In the genomic region with DNA sequence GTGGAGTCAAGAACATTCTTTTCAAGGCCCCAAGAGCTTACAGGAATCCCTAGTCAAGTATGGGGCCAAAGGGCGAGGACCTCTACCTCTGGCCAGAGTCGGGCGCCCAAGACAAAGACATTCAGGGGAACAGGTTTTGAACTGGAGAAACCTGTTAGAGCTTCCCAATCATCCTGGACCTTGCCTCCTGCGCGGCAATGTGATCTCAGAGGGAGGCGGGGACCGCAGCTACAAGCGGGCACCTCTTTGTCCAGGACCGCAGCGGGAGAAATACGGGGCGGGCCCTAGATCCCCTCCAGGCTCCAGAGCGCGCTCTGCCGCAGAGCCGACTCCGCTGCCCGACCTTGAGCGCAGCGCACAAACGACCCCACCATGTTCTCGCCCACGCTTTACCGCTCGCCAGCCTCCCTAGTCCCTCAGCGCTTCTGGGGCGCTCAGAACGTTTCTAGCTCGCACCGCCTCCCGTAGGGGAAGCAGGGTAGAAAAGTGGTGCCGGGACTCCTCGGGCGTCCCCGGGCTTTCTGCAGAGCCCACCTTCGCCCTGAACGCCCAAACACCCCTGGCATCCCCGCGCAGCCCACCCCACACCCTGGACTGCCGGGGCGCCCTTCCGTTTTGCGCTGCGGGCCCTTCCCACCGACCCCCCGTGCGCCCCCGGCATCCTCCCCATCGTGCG, we compare ENCODE assay signal across 8 cellular contexts. TPM values are rescaled to one million over a fixed set of nuclear protein-coding genes. Genes with fewer than 3 reads are reported as not detected.
DNase-seq lines count a peak whose midpoint lies in the region; ATAC-seq and TF ChIP-seq lines count a peak whose summit lies in the region.

No MANE protein-coding gene starts in this region.

- H3K4me3 ChIP-seq in CD4-positive, alpha-beta memory T cell (ENCODE audit: low read length in 2 of 2): peak overlapping the region; percentile 42 to 75
- peak overlapping the region; percentile 78 for H3K4me3 ChIP-seq in GM23338
- peak overlapping the region; percentile 57 to 81 (median 73) for H3K4me3 ChIP-seq in esophagus squamous epithelium
- H3K4me3 ChIP-seq in thyroid gland (replicated peaks in 1 of 3): peak overlapping the region; percentile 23 to 91 (median 55)

- no peaks in the 10 kb centered on the region for H3K36me3 Mint-ChIP-seq in CD4-positive, alpha-beta memory T cell
- H3K36me3 Mint-ChIP-seq in GM23338 (ENCODE audit: low read depth): peaks cover 27% of the 10 kb centered on the region
- no peaks in the 10 kb centered on the region for H3K36me3 Mint-ChIP-seq in naive thymus-derived CD8-positive, alpha-beta T cell

- H3K36me3 ChIP-seq in CD4-positive, alpha-beta memory T cell (ENCODE audit: insufficient read depth, low read length): no peaks in the 10 kb centered on the region
- H3K36me3 ChIP-seq in GM23338 (ENCODE audit: insufficient read depth) (peaks cover 9% of the 10 kb centered on the region; the same call in 1 of the 2 replicates), esophagus squamous epithelium (no peaks in the 10 kb centered on the region), thyroid gland (no peaks in the 10 kb centered on the region)

- 1 to 2% methylated on average over 7 to 36 of the region's 50 CpGs for WGBS in esophagus squamous epithelium, 2 donors
- 2 to 4% methylated on average over 21 to 40 of the region's 50 CpGs for WGBS in thyroid gland, 2 donors

- POLR2A ChIA-PET in CD4-positive, alpha-beta memory T cell (lab: Charles Lee; ENCODE audit: partially characterized antibody): no interaction called here
- POLR2A ChIA-PET in naive thymus-derived CD8-positive, alpha-beta T cell (lab: Charles Lee): no interaction called here

- ATAC-seq in GM23338 (peak; percentile 84), HG02763 (IDR thresholded peaks at IDR 0.05; ENCODE audit: unreplicated experiment) (no peak)
- peak; percentile 87 to 88 for ATAC-seq in naive thymus-derived CD8-positive, alpha-beta T cell

- H3K4me2 ChIP-seq in GM23338: peak overlapping the region; percentile 71

- no peaks in the 10 kb centered on the region for H3K9me2 ChIP-seq in GM23338 (ENCODE audit: insufficient read depth)

- TF ChIP-seq CTCF in GM23338 (conservative IDR thresholded peaks at IDR 0.05; ENCODE audit: low read depth in 2 of 2): no peak
- no peak for TF ChIP-seq CTCF in esophagus squamous epithelium (IDR thresholded peaks at IDR 0.05)
- TF ChIP-seq CTCF in thyroid gland (IDR thresholded peaks at IDR 0.05): no peak

- H3K4me1 Mint-ChIP-seq in CD4-positive, alpha-beta memory T cell: peaks cover 6 to 23% (median 10%) of the 10 kb centered on the region in 4 donors
- H3K4me1 Mint-ChIP-seq in GM23338: peaks cover 19% of the 10 kb centered on the region
- H3K4me1 Mint-ChIP-seq in naive thymus-derived CD8-positive, alpha-beta T cell: peaks cover 9 to 17% (median 15%) of the 10 kb centered on the region in 4 donors

- peak overlapping the region in 1 of 7 donors; percentile 42 for H3K27ac Mint-ChIP-seq in CD4-positive, alpha-beta memory T cell
- peak overlapping the region; percentile 98 for H3K27ac Mint-ChIP-seq in GM23338
- peak overlapping the region in 1 of 10 donors; percentile 38 for H3K27ac Mint-ChIP-seq in naive thymus-derived CD8-positive, alpha-beta T cell

- peak overlapping the region; percentile 73 to 87 (median 82) for H3K4me3 Mint-ChIP-seq in CD4-positive, alpha-beta memory T cell
- H3K4me3 Mint-ChIP-seq in GM23338: peak overlapping the region; percentile 96
- H3K4me3 Mint-ChIP-seq in naive thymus-derived CD8-positive, alpha-beta T cell: peak overlapping the region; percentile 75 to 89 (median 83)

- H3K27ac ChIP-seq in CD4-positive, alpha-beta memory T cell (ENCODE audit: low read depth, low read length): no peak overlapping the region
- H3K27ac ChIP-seq in GM23338 (ENCODE audit: low read depth) (peak overlapping the region; percentile 90), esophagus squamous epithelium (peak overlapping the region; percentile 5 to 76 (median 47)), thyroid gland (no peak overlapping the region)

- peaks cover 15% of the 10 kb centered on the region for H3K4me1 ChIP-seq in CD4-positive, alpha-beta memory T cell (ENCODE audit: insufficient read depth, low read length)
- H3K4me1 ChIP-seq in GM23338 (ENCODE audit: insufficient read depth) (peaks cover 22% of the 10 kb centered on the region), esophagus squamous epithelium (peaks cover 0 to 42% (median 9%) of the 10 kb centered on the region in 3 donors), thyroid gland (peaks cover 0 to 17% of the 10 kb centered on the region in 2 donors)

- H4K20me1 ChIP-seq in GM23338 (replicated peaks; ENCODE audit: insufficient read depth): peaks cover 9% of the 10 kb centered on the region

- intact Hi-C loops in CD4-positive, alpha-beta memory T cell (cut with micrococcal nuclease): no loop called here
- intact Hi-C loops in esophagus squamous epithelium (cut with DNase I): no loop called here
- intact Hi-C loops in thyroid gland (cut with DNase I): no loop called here

- H3K27me3 Mint-ChIP-seq in CD4-positive, alpha-beta memory T cell: peaks cover 40 to 45% of the 10 kb centered on the region in 2 donors
- H3K27me3 Mint-ChIP-seq in GM23338 (ENCODE audit: insufficient read depth, low read depth, poor library complexity): peaks cover 16% of the 10 kb centered on the region
- peaks cover 29 to 73% (median 42%) of the 10 kb centered on the region in 5 donors for H3K27me3 Mint-ChIP-seq in naive thymus-derived CD8-positive, alpha-beta T cell

- H2AFZ ChIP-seq in GM23338: peak overlapping the region; percentile 29; the same call in 1 of the 2 replicates

- peak in 3 of 5 donors; percentile 6 to 14 (median 13) for DNase-seq in CD4-positive, alpha-beta memory T cell
- peak; percentile 97 for DNase-seq in GM23338 (ENCODE audit: low spot score)
- DNase-seq in NCI-H187 treated with DMSO at 0.1 percent for 48 hours (lab: John Stamatoyannopoulos, UW): peak; percentile 30
- peak; percentile 70 for DNase-seq in activated CD8-positive, alpha-beta memory T cell treated with anti-CD3 and anti-CD28 coated beads for 24 hours
- DNase-seq in esophagus squamous epithelium (lab: John Stamatoyannopoulos, UW): no peak
- peak in 8 of 10 donors; percentile 5 to 66 (median 26) for DNase-seq in naive thymus-derived CD8-positive, alpha-beta T cell
- DNase-seq in thyroid gland: peak; percentile 56 to 61

- H3F3A ChIP-seq in GM23338 (replicated peaks; ENCODE audit: low read depth): peaks cover 10% of the 10 kb centered on the region

- peaks cover 21% of the 10 kb centered on the region for H3K27me3 ChIP-seq in CD4-positive, alpha-beta memory T cell (ENCODE audit: insufficient read depth, low read length)
- H3K27me3 ChIP-seq in GM23338 (ENCODE audit: insufficient read depth) (no peaks in the 10 kb centered on the region), esophagus squamous epithelium (no peaks in the 10 kb centered on the region), thyroid gland (no peaks in the 10 kb centered on the region)

- H3K9me3 ChIP-seq in CD4-positive, alpha-beta memory T cell (ENCODE audit: control insufficient read depth in 1 of 2, low read length in 2 of 2): no peaks in the 10 kb centered on the region
- H3K9me3 ChIP-seq in esophagus squamous epithelium: no peaks in the 10 kb centered on the region
- no peaks in the 10 kb centered on the region for H3K9me3 ChIP-seq in thyroid gland

- TF ChIP-seq POLR2A in esophagus squamous epithelium (IDR thresholded peaks at IDR 0.05) (no peak), thyroid gland (IDR thresholded peaks at IDR 0.05) (no peak)

- CTCF ChIA-PET in CD4-positive, alpha-beta memory T cell (lab: Charles Lee; ENCODE audit: partially characterized antibody): no interaction called here

- H3K79me2 ChIP-seq in GM23338 (replicated peaks; ENCODE audit: insufficient read depth): peaks cover 27% of the 10 kb centered on the region

- no peaks in the 10 kb centered on the region for H3K9me3 Mint-ChIP-seq in CD4-positive, alpha-beta memory T cell
- H3K9me3 Mint-ChIP-seq in GM23338: no peaks in the 10 kb centered on the region
- H3K9me3 Mint-ChIP-seq in naive thymus-derived CD8-positive, alpha-beta T cell: no peaks in the 10 kb centered on the region

TF ChIP-seq in GM23338, 12 proteins besides CTCF, POLR2A, EP300 and RAD21 (continues in another document):
- TF ChIP-seq ZNF331 (CRISPR knock-in tag; IDR thresholded peaks at IDR 0.05; ENCODE audit: low read depth): no peak
- TF ChIP-seq POLR2AphosphoS5 (IDR thresholded peaks at IDR 0.05; ENCODE audit: low read depth): peak; percentile 53

RNA-seq across cellular contexts. Expression of gene RABIF, which starts 28.1 kb away (rescaled TPM):
- total RNA-seq in CD4-positive, alpha-beta memory T cell: 10 to 100 TPM; 17.3 to 18.7 TPM
- polyA plus RNA-seq in CD4-positive, alpha-beta memory T cell: 10 to 100 TPM; 24.2 to 25.0 TPM
- total RNA-seq in GM23338 (2014; rRNA removed; shearing (Covaris generic)): 4.0 and 4.9 TPM in 2 replicates
- 6.9 and 7.6 TPM in 2 replicates for polyA plus RNA-seq in GM23338 (2016; fragmentation: Nextera tagmentation; extraction: Ambion mirVana)
- total RNA-seq in esophagus squamous epithelium (10 to 100 TPM in 2 of 4 donors, 1 to 10 TPM in 2; 4.9 to 10.4 (median 8.0) TPM), thyroid gland (10 to 100 TPM in 1 of 4 donors, 1 to 10 TPM in 3; 6.1 to 10.7 (median 7.8) TPM)
- 10 to 100 TPM; 13.8 to 15.1 TPM for total RNA-seq in naive thymus-derived CD8-positive, alpha-beta T cell
- 10 to 100 TPM; 14.2 to 20.3 (median 15.6) TPM for polyA plus RNA-seq in naive thymus-derived CD8-positive, alpha-beta T cell

RNA-seq across cellular contexts. Expression of gene PCAT6, which starts 50.1 kb away (rescaled TPM):
- total RNA-seq in CD4-positive, alpha-beta memory T cell: not detected
- polyA plus RNA-seq in CD4-positive, alpha-beta memory T cell: 1 to 10 TPM in 1 of 2 donors, not detected in 1; 1.0 TPM
- 7.2 TPM in 1 of 2 replicates, not detected in the other for total RNA-seq in GM23338 (2014; rRNA removed; shearing (Covaris generic))
- polyA plus RNA-seq in GM23338 (2016; fragmentation: Nextera tagmentation; extraction: Ambion mirVana): 28.1 and 28.7 TPM in 2 replicates
- total RNA-seq in esophagus squamous epithelium: 1 to 10 TPM in 2 of 4 donors, under 1 TPM in 2; 0.57 to 1.2 (median 1.1) TPM
- total RNA-seq in naive thymus-derived CD8-positive, alpha-beta T cell: under 1 TPM in 1 of 2 experiments, not detected in 1; 0.71 TPM
- 1 to 10 TPM in 1 of 3 donors, not detected in 2; 1.2 TPM for polyA plus RNA-seq in naive thymus-derived CD8-positive, alpha-beta T cell
- total RNA-seq in thyroid gland: not detected

RNA-seq across cellular contexts. Expression of gene KDM5B, which starts 52.7 kb away (rescaled TPM):
- 10 to 100 TPM; 60.7 to 64.6 TPM for total RNA-seq in CD4-positive, alpha-beta memory T cell
- polyA plus RNA-seq in CD4-positive, alpha-beta memory T cell: 10 to 100 TPM in 1 of 2 donors, 1 to 10 TPM in 1; 6.5 to 18.0 TPM
- total RNA-seq in GM23338 (2014; rRNA removed; shearing (Covaris generic)): 186 and 202 TPM in 2 replicates
- polyA plus RNA-seq in GM23338 (2016; fragmentation: Nextera tagmentation; extraction: Ambion mirVana): 150 and 175 TPM in 2 replicates
- total RNA-seq in esophagus squamous epithelium (10 to 100 TPM; 41.2 to 88.9 (median 60.3) TPM), thyroid gland (10 to 100 TPM; 53.1 to 78.5 (median 61.2) TPM)
- total RNA-seq in naive thymus-derived CD8-positive, alpha-beta T cell: 10 to 100 TPM; 45.6 to 48.0 TPM
- polyA plus RNA-seq in naive thymus-derived CD8-positive, alpha-beta T cell: 10 to 100 TPM in 2 of 3 donors, 1 to 10 TPM in 1; 7.9 to 11.9 (median 11.5) TPM

Comparison
In these comparisons a context has a peak if more than half of its experiments do, and no peak if none do; other contexts are left out.
1. H3K27ac ChIP-seq: peak in GM23338 (single experiment) and esophagus squamous epithelium (4 of 4); none in CD4-positive, alpha-beta memory T cell (single experiment) and thyroid gland (0 of 3).
2. Peak in every context shown above with its lines, with median percentiles within 50 percentile points of each other: H3K4me3 ChIP-seq and H3K4me3 Mint-ChIP-seq.